Comparison of ENCODE assay signal across 8 cellular contexts in genomic region chr1:109623601-109624161, GRCh38. TPM values are rescaled to one million over a fixed set of nuclear protein-coding genes. Genes with fewer than 3 reads are reported as not detected.
A peak's percentile ranks its signal among the peaks of the same experiment; 100 is the strongest.
DNase-seq lines count a peak whose midpoint lies in the region; ATAC-seq, FAIRE-seq and TF ChIP-seq lines count a peak whose summit lies in the region.

No MANE protein-coding gene starts in this region.

- no peaks in the 10 kb centered on the region for H3K9me1 ChIP-seq in K562 (ENCODE audit: control insufficient read depth, insufficient read depth, low read length)

- H3K4me3 ChIP-seq in GM12865 (ENCODE audit: low read depth, low read length): peak overlapping the region; percentile 9
- H3K4me3 ChIP-seq in K562: no peak overlapping the region
- H3K4me3 ChIP-seq in transverse colon: no peak overlapping the region
- no peak overlapping the region for H3K4me3 ChIP-seq in MM.1S (ENCODE audit: low read length)

- DNase-seq in Ammon's horn (ENCODE audit: low spot score): peak; percentile 58
- DNase-seq in GM12865 (ENCODE audit: low read depth): no peak
- no peak for DNase-seq in K562 (ENCODE audit: extremely low read depth in 1 of 4, low spot score in 3 of 4)
- DNase-seq in natural killer cell: no peak
- no peak for DNase-seq in transverse colon
- no peak for DNase-seq in MM.1S
- no peak for DNase-seq in NCI-H1105 treated with DMSO at 0.1 percent for 48 hours (lab: John Stamatoyannopoulos, UW)
- no peak for DNase-seq in foreskin melanocyte

- H4K20me1 ChIP-seq in K562 (replicated peaks; ENCODE audit: control insufficient read depth, insufficient read depth, low read length): peaks cover 5% of the 10 kb centered on the region; the same call in 1 of the 2 replicates
- no peaks in the 10 kb centered on the region for H4K20me1 ChIP-seq in MM.1S (ENCODE audit: insufficient read depth, low read length)

- H3F3A ChIP-seq in MM.1S (ENCODE audit: insufficient read depth, low read length): no peaks in the 10 kb centered on the region

- BruUV-seq in K562 (replicated peaks; lab: Mats Ljungman, UMichigan): no TSS peak

- no peak for TF ChIP-seq CTCF in GM12865 (IDR thresholded peaks at IDR 0.05; ENCODE audit: insufficient read depth, low read depth, low read length, missing control alignments)
- no peak for TF ChIP-seq CTCF in K562 (IDR thresholded peaks at IDR 0.05 in 2 of 3, conservative IDR thresholded peaks at IDR 0.05 in 1 of 3; ENCODE audit: insufficient read depth in 2 of 3, low read depth in 1 of 3, low read length in 3 of 3)
- no peak for TF ChIP-seq CTCF in natural killer cell (IDR thresholded peaks at IDR 0.05)
- no peak for TF ChIP-seq CTCF in transverse colon (IDR thresholded peaks at IDR 0.05)
- no peak for TF ChIP-seq CTCF in MM.1S (IDR thresholded peaks at IDR 0.05; ENCODE audit: low read length)

- H3K36me3 ChIP-seq in K562 (ENCODE audit: control insufficient read depth, insufficient read depth, low read length) (peaks cover 29% of the 10 kb centered on the region; the same call in 2 of the 3 replicates), transverse colon (no peaks in the 10 kb centered on the region), MM.1S (replicated peaks; ENCODE audit: insufficient read depth, low read length) (no peaks in the 10 kb centered on the region)

- no peaks in the 10 kb centered on the region for H3K36me3 Mint-ChIP-seq in natural killer cell

- whole genome bisulfite sequencing in K562 (ENCODE audit: insufficient coverage, low coverage, missing lambda C conversion rate): 79% methylated on average over 10 of the region's 11 CpGs
- 89% methylated on average over 11 of the region's 11 CpGs; no CpG with 5 or more reads in 1 of the 2 donors for WGBS in transverse colon (ENCODE audit: low coverage in 1 of 2), 2 donors

- TF ChIP-seq EP300 in K562 (IDR thresholded peaks at IDR 0.05; ENCODE audit: low read length): no peak
- TF ChIP-seq EP300 in transverse colon (IDR thresholded peaks at IDR 0.05; ENCODE audit: low read depth): no peak

- peaks cover 55% of the 10 kb centered on the region for H3K79me2 ChIP-seq in K562 (ENCODE audit: control insufficient read depth, insufficient read depth, low read length)
- peaks cover 32% of the 10 kb centered on the region for H3K79me2 ChIP-seq in MM.1S (ENCODE audit: low read length)

- H3K4me1 ChIP-seq in K562 (replicated peaks in 1 of 2; ENCODE audit: control insufficient read depth in 2 of 2, insufficient read depth in 2 of 2, low read length in 2 of 2) (peaks cover 28 to 76% of the 10 kb centered on the region in 2 experiments), transverse colon (peaks cover 8 to 42% (median 26%) of the 10 kb centered on the region in 4 donors), MM.1S (ENCODE audit: low read length) (peaks cover 7% of the 10 kb centered on the region)

- TF ChIP-seq POLR2A in K562 (conservative IDR thresholded peaks at IDR 0.05) (no peak), transverse colon (IDR thresholded peaks at IDR 0.05) (no peak)

- POLR2A ChIA-PET in K562 (lab: Yijun Ruan, JAX): interaction anchor here (1.0 to 2.8 kb wide), 5 partner anchors 12 to 78 kb away, joined by 4 to 17 read pairs (median 7); partner anchors contain the start of gene GNAI3

- no peak overlapping the region for H2AFZ ChIP-seq in K562 (ENCODE audit: low read depth, low read length)
- H2AFZ ChIP-seq in MM.1S (ENCODE audit: low read length): no peak overlapping the region

- in situ Hi-C loops in K562 (cut with MboI): loop anchor here (5.0 kb wide), 1 partner anchor 76 kb away; the partner anchor contains the start of gene GNAI3
- in situ Hi-C loops in transverse colon (cut with MboI; ENCODE audit: low pct_ligation_motif_present in 1 of 4, low pct_unique_long_range_greater_than_20kb in 1 of 4, low sequenced_read_pairs in 3 of 4): loop anchor here in 2 of 4 donors (5.0 to 10.0 kb wide), 2 partner anchors 76 to 79 kb away; partner anchors contain the start of gene GNAI3 (in 2 of the 2)

- intact Hi-C loops in K562 (cut with micrococcal nuclease): no loop called here
- intact Hi-C loops in natural killer cell (cut with micrococcal nuclease): no loop called here
- intact Hi-C loops in transverse colon (cut with DNase I; ENCODE audit: low total_unique reads): no loop called here

- no peaks in the 10 kb centered on the region for H3K9me3 Mint-ChIP-seq in natural killer cell

- no peak for FAIRE-seq in K562 (lab: Jason Lieb, UNC)

- H3K9me3 ChIP-seq in K562 (replicated peaks; ENCODE audit: control insufficient read depth, insufficient read depth, low read depth, low read length) (no peaks in the 10 kb centered on the region), transverse colon (no peaks in the 10 kb centered on the region), MM.1S (replicated peaks; ENCODE audit: insufficient read depth, low read length) (no peaks in the 10 kb centered on the region)

- H3K27me3 Mint-ChIP-seq in natural killer cell (ENCODE audit: low read depth in 2 of 2): no peaks in the 10 kb centered on the region

- ATAC-seq in K562: no peak
- no peak for ATAC-seq in natural killer cell

- peaks cover 39 to 65% of the 10 kb centered on the region in 2 donors for H3K4me1 Mint-ChIP-seq in natural killer cell

- H3K4me2 ChIP-seq in K562 (ENCODE audit: insufficient read depth, low read length) (peak overlapping the region; percentile 31; the same call in 1 of the 2 replicates), MM.1S (ENCODE audit: low read depth, low read length) (no peak overlapping the region)

- peak overlapping the region; percentile 56 to 65 for H3K27ac Mint-ChIP-seq in natural killer cell

- H3K9ac ChIP-seq in K562 (ENCODE audit: insufficient read depth in 1 of 2, low read depth in 2 of 2, low read length in 2 of 2) (peak overlapping the region in 1 of 2 experiments; percentile 41; a peak in 2 of 4 replicates), MM.1S (ENCODE audit: low read length) (no peak overlapping the region)

- CTCF ChIA-PET in K562 (lab: Yijun Ruan, JAX; ENCODE audit: low intra/inter-chr PET ratio): no interaction called here

- H3K27ac ChIP-seq in K562 (ENCODE audit: extremely low read depth, low read depth, low read length) (no peak overlapping the region), transverse colon (peak overlapping the region in 2 of 4 donors; percentile 7 to 29), MM.1S (ENCODE audit: low read length) (no peak overlapping the region)

- TF ChIP-seq RAD21 in K562 (CRISPR knock-in tag; conservative IDR thresholded peaks at IDR 0.05 in 1 of 2, IDR thresholded peaks at IDR 0.05 in 1 of 2): no peak

- H3K27me3 ChIP-seq in K562 (ENCODE audit: control insufficient read depth in 2 of 2, insufficient read depth in 2 of 2, low read length in 2 of 2) (no peaks in the 10 kb centered on the region), transverse colon (no peaks in the 10 kb centered on the region), MM.1S (replicated peaks; ENCODE audit: insufficient read depth, low read length) (no peaks in the 10 kb centered on the region)

- no peaks in the 10 kb centered on the region for H3K9me2 ChIP-seq in MM.1S (replicated peaks; ENCODE audit: insufficient read depth, low read length)

- peak overlapping the region; percentile 25 for H3K4me3 Mint-ChIP-seq in natural killer cell

RNA-seq across cellular contexts. Expression of gene AMPD2, which starts 4.0 kb away (rescaled TPM):
- total RNA-seq in K562 (2011; cell fraction: chromatin; rRNA removed; ENCODE audit: low replicate concordance): 140 and 447 TPM in 2 replicates
- 236 and 252 TPM in 2 replicates for total RNA-seq in K562 (2011; cell fraction: nucleolus; rRNA removed)
- total RNA-seq in K562 (2011; cell fraction: nucleoplasm; rRNA removed): 132 and 154 TPM in 2 replicates
- total RNA-seq in K562 (2014; rRNA removed): 51.0 and 57.1 TPM in 2 replicates
- 11.5 and 17.8 TPM in 2 replicates for total RNA-seq in K562 (2014; rRNA removed; fragmentation: Illumina TruSeq; extraction: Trizol)
- total RNA-seq in K562 (2015; rRNA removed; fragmentation: Illumina TruSeq; extraction: Trizol): 27.1 and 28.4 TPM in 2 replicates
- 74.1 and 77.7 TPM in 2 replicates for total RNA-seq in K562 (2021)
- polyA plus RNA-seq in K562 (2011; rRNA removed): 28.2 and 67.7 TPM in 2 replicates
- 33.1 and 34.0 TPM in 2 replicates for polyA plus RNA-seq in K562 (2011; cell fraction: cytosol; rRNA removed)
- 436 and 581 TPM in 2 replicates for polyA plus RNA-seq in K562 (2011; cell fraction: nucleus; rRNA removed)
- polyA plus RNA-seq in K562 (2012): 54.7 and 59.0 TPM in 2 replicates
- polyA plus RNA-seq in K562 (2014; fragmentation: Illumina TruSeq; extraction: Trizol): 48.2 and 51.1 TPM in 2 replicates
- 1 to 10 TPM; 2.0 to 4.0 TPM for polyA plus RNA-seq in K562 (2014; fragmentation: Nextera tagmentation; extraction: Ambion mirVana)
- 43.8 and 55.6 TPM in 2 replicates for polyA plus RNA-seq in K562 (2014; rRNA removed)
- 21.0 and 24.7 TPM in 2 replicates for polyA minus RNA-seq in K562 (2011; rRNA and poly(A)+ RNA removed)
- 32.1 and 40.5 TPM in 2 replicates for polyA minus RNA-seq in K562 (2011; cell fraction: cytosol; rRNA and poly(A)+ RNA removed)
- polyA minus RNA-seq in K562 (2011; cell fraction: nucleus; rRNA and poly(A)+ RNA removed): 99.8 and 119 TPM in 2 replicates
- 100 to 1,000 TPM; 200 to 271 (median 243) TPM for total RNA-seq in natural killer cell
- 10 to 100 TPM; 21.3 to 59.7 (median 39.0) TPM for total RNA-seq in transverse colon

RNA-seq across cellular contexts. Expression of gene GNAT2, which starts 4.3 kb away (rescaled TPM):
- not detected in 2 replicates for total RNA-seq in K562 (2011; cell fraction: chromatin; rRNA removed; ENCODE audit: low replicate concordance)
- not detected in 2 replicates for total RNA-seq in K562 (2011; cell fraction: nucleolus; rRNA removed)
- total RNA-seq in K562 (2011; cell fraction: nucleoplasm; rRNA removed): not detected in 2 replicates
- 0.33 TPM in 1 of 2 replicates, not detected in the other for total RNA-seq in K562 (2014; rRNA removed)
- total RNA-seq in K562 (2014; rRNA removed; fragmentation: Illumina TruSeq; extraction: Trizol): 0.25 and 0.29 TPM in 2 replicates
- total RNA-seq in K562 (2015; rRNA removed; fragmentation: Illumina TruSeq; extraction: Trizol): 0.33 and 0.60 TPM in 2 replicates
- total RNA-seq in K562 (2021): 0.16 and 0.47 TPM in 2 replicates
- polyA plus RNA-seq in K562 (2011; rRNA removed): 0.27 and 0.32 TPM in 2 replicates
- 0.19 TPM in 1 of 2 replicates, not detected in the other for polyA plus RNA-seq in K562 (2011; cell fraction: cytosol; rRNA removed)
- 0.37 TPM in 1 of 2 replicates, not detected in the other for polyA plus RNA-seq in K562 (2011; cell fraction: nucleus; rRNA removed)
- polyA plus RNA-seq in K562 (2012): 0.42 and 0.46 TPM in 2 replicates
- 0.52 and 0.90 TPM in 2 replicates for polyA plus RNA-seq in K562 (2014; fragmentation: Illumina TruSeq; extraction: Trizol)
- polyA plus RNA-seq in K562 (2014; fragmentation: Nextera tagmentation; extraction: Ambion mirVana): under 1 TPM; 0.06 to 0.22 TPM
- 0.07 TPM in 1 of 2 replicates, not detected in the other for polyA plus RNA-seq in K562 (2014; rRNA removed)
- polyA minus RNA-seq in K562 (2011; rRNA and poly(A)+ RNA removed): 0.63 and 0.81 TPM in 2 replicates
- not detected in 2 replicates for polyA minus RNA-seq in K562 (2011; cell fraction: cytosol; rRNA and poly(A)+ RNA removed)
- 0.13 TPM in 1 of 2 replicates, not detected in the other for polyA minus RNA-seq in K562 (2011; cell fraction: nucleus; rRNA and poly(A)+ RNA removed)
- not detected for total RNA-seq in natural killer cell
- not detected for total RNA-seq in transverse colon

RNA-seq across cellular contexts. Expression of gene GSTM4, which starts 32.2 kb away (rescaled TPM):
- 32.6 and 57.2 TPM in 2 replicates for total RNA-seq in K562 (2011; cell fraction: chromatin; rRNA removed; ENCODE audit: low replicate concordance)
- total RNA-seq in K562 (2011; cell fraction: nucleolus; rRNA removed): 42.2 and 42.5 TPM in 2 replicates
- total RNA-seq in K562 (2011; cell fraction: nucleoplasm; rRNA removed): 35.5 and 39.5 TPM in 2 replicates
- 18.8 and 26.8 TPM in 2 replicates for total RNA-seq in K562 (2014; rRNA removed)
- 21.0 and 22.2 TPM in 2 replicates for total RNA-seq in K562 (2014; rRNA removed; fragmentation: Illumina TruSeq; extraction: Trizol)
- 25.0 and 29.7 TPM in 2 replicates for total RNA-seq in K562 (2015; rRNA removed; fragmentation: Illumina TruSeq; extraction: Trizol)
- 38.8 and 41.0 TPM in 2 replicates for total RNA-seq in K562 (2021)
- 45.0 and 57.0 TPM in 2 replicates for polyA plus RNA-seq in K562 (2011; rRNA removed)
- polyA plus RNA-seq in K562 (2011; cell fraction: cytosol; rRNA removed): 55.3 and 58.1 TPM in 2 replicates
- polyA plus RNA-seq in K562 (2011; cell fraction: nucleus; rRNA removed): 108 and 111 TPM in 2 replicates
- 44.6 and 53.5 TPM in 2 replicates for polyA plus RNA-seq in K562 (2012)
- 53.4 and 56.1 TPM in 2 replicates for polyA plus RNA-seq in K562 (2014; fragmentation: Illumina TruSeq; extraction: Trizol)
- polyA plus RNA-seq in K562 (2014; fragmentation: Nextera tagmentation; extraction: Ambion mirVana): 10 to 100 TPM; 30.5 to 39.2 TPM
- polyA plus RNA-seq in K562 (2014; rRNA removed): 38.4 and 46.2 TPM in 2 replicates
- 26.7 and 29.8 TPM in 2 replicates for polyA minus RNA-seq in K562 (2011; rRNA and poly(A)+ RNA removed)
- polyA minus RNA-seq in K562 (2011; cell fraction: cytosol; rRNA and poly(A)+ RNA removed): 19.7 and 21.8 TPM in 2 replicates
- 24.2 and 40.5 TPM in 2 replicates for polyA minus RNA-seq in K562 (2011; cell fraction: nucleus; rRNA and poly(A)+ RNA removed)
- 10 to 100 TPM; 20.5 to 48.8 (median 47.1) TPM for total RNA-seq in natural killer cell
- total RNA-seq in transverse colon: 100 to 1,000 TPM in 2 of 4 donors, 10 to 100 TPM in 2; 64.9 to 104 (median 94.8) TPM

RNA-seq across cellular contexts. Expression of gene GSTM2, which starts 44.2 kb away (rescaled TPM):
- 18.6 and 26.2 TPM in 2 replicates for total RNA-seq in K562 (2011; cell fraction: chromatin; rRNA removed; ENCODE audit: low replicate concordance)
- 12.3 and 13.0 TPM in 2 replicates for total RNA-seq in K562 (2011; cell fraction: nucleolus; rRNA removed)
- total RNA-seq in K562 (2011; cell fraction: nucleoplasm; rRNA removed): 16.2 and 17.0 TPM in 2 replicates
- 1.6 TPM in 2 replicates for total RNA-seq in K562 (2014; rRNA removed)
- 2.5 and 2.6 TPM in 2 replicates for total RNA-seq in K562 (2014; rRNA removed; fragmentation: Illumina TruSeq; extraction: Trizol)
- 4.2 TPM in 2 replicates for total RNA-seq in K562 (2015; rRNA removed; fragmentation: Illumina TruSeq; extraction: Trizol)
- total RNA-seq in K562 (2021): 6.4 and 6.8 TPM in 2 replicates
- 5.4 and 11.9 TPM in 2 replicates for polyA plus RNA-seq in K562 (2011; rRNA removed)
- polyA plus RNA-seq in K562 (2011; cell fraction: cytosol; rRNA removed): 7.2 and 11.1 TPM in 2 replicates
- polyA plus RNA-seq in K562 (2011; cell fraction: nucleus; rRNA removed): 53.6 and 78.5 TPM in 2 replicates
- polyA plus RNA-seq in K562 (2012): 12.4 and 26.5 TPM in 2 replicates
- 8.6 and 10.9 TPM in 2 replicates for polyA plus RNA-seq in K562 (2014; fragmentation: Illumina TruSeq; extraction: Trizol)
- polyA plus RNA-seq in K562 (2014; fragmentation: Nextera tagmentation; extraction: Ambion mirVana): 10 to 100 TPM; 12.4 to 15.1 TPM
- 7.6 and 7.7 TPM in 2 replicates for polyA plus RNA-seq in K562 (2014; rRNA removed)
- polyA minus RNA-seq in K562 (2011; rRNA and poly(A)+ RNA removed): 4.1 and 4.3 TPM in 2 replicates
- polyA minus RNA-seq in K562 (2011; cell fraction: cytosol; rRNA and poly(A)+ RNA removed): 0.95 and 2.5 TPM in 2 replicates
- 5.1 and 10.0 TPM in 2 replicates for polyA minus RNA-seq in K562 (2011; cell fraction: nucleus; rRNA and poly(A)+ RNA removed)
- 100 to 1,000 TPM; 142 to 315 (median 205) TPM for total RNA-seq in natural killer cell
- 10 to 100 TPM; 27.0 to 87.5 (median 57.2) TPM for total RNA-seq in transverse colon
